ENCODE assay signal across 9 cellular contexts in genomic region chr19:41223431-41224234, GRCh38. TPM values are rescaled to one million over a fixed set of nuclear protein-coding genes. Genes with fewer than 3 reads are reported as not detected.
DNase-seq lines count a peak whose midpoint lies in the region; ATAC-seq and TF ChIP-seq lines count a peak whose summit lies in the region.
"Had no signal": no experiment of that assay in that cellular context is flagged by ENCODE, and none has a peak within 500 bp of the region (broad histone marks: within the 10 kb centered on the region; RNA-seq: fewer than 3 reads in every experiment).

No MANE protein-coding gene starts in this region.

- H3F3A ChIP-seq in SK-N-SH (replicated peaks; ENCODE audit: insufficient read depth): peaks cover 55% of the 10 kb centered on the region

- 16% methylated on average over 8 of the region's 8 CpGs for WGBS in SK-N-SH (ENCODE audit: low lambda C conversion rate)

- H3K4me2 ChIP-seq in SK-N-SH: peak overlapping the region; percentile 87

- H2AFZ ChIP-seq in SK-N-SH (ENCODE audit: low read depth): no peak overlapping the region

- peak overlapping the region; percentile 63 for H3K9ac ChIP-seq in SK-N-SH

- TF ChIP-seq RAD21 in SK-N-SH (IDR thresholded peaks at IDR 0.05; ENCODE audit: low read length): no peak

- H3K36me3 ChIP-seq in SK-N-SH (replicated peaks in 1 of 2; ENCODE audit: control insufficient read depth in 1 of 2, insufficient read depth in 2 of 2, low read length in 1 of 2): peaks cover 0 to 32% of the 10 kb centered on the region in 2 experiments

- H3K27me3 ChIP-seq in SK-N-SH (ENCODE audit: insufficient read depth): no peaks in the 10 kb centered on the region

- peak overlapping the region in 1 of 2 experiments; percentile 42; a peak in 2 of 4 replicates for H3K4me3 ChIP-seq in SK-N-SH (ENCODE audit: low read depth in 2 of 2, low read length in 1 of 2)
- H3K4me3 ChIP-seq in fibroblast of mammary gland (ENCODE audit: control insufficient read depth, low read depth, low read length): peak overlapping the region; percentile 26
- peak overlapping the region; percentile 23 for H3K4me3 ChIP-seq in retinal pigment epithelial cell (ENCODE audit: low read length)

- peaks cover 0 to 30% of the 10 kb centered on the region in 2 experiments; a peak in 2 of 4 replicates for H3K4me1 ChIP-seq in SK-N-SH (ENCODE audit: control insufficient read depth in 1 of 2, insufficient read depth in 2 of 2, low read depth in 1 of 2, low read length in 1 of 2)

- CTCF ChIA-PET in SK-N-SH (lab: Yijun Ruan, JAX): interaction anchor here (1.7 to 2.1 kb wide), 2 partner anchors 19 kb away, joined by 3 to 5 read pairs; no protein-coding TSS in a partner anchor

- peaks cover 87% of the 10 kb centered on the region for H3K79me2 ChIP-seq in SK-N-SH (ENCODE audit: insufficient read depth)

- no peaks in the 10 kb centered on the region for H4K20me1 ChIP-seq in SK-N-SH (ENCODE audit: insufficient read depth)

- TF ChIP-seq EP300 in SK-N-SH (IDR thresholded peaks at IDR 0.05; ENCODE audit: borderline replicate concordance in 1 of 2, low read depth in 1 of 2, low read length in 1 of 2): peak in 1 of 2 experiments; percentile 97; a peak in 2 of 4 replicates

- TF ChIP-seq CTCF in SK-N-SH (IDR thresholded peaks at IDR 0.05) (no peak), fibroblast of mammary gland (conservative IDR thresholded peaks at IDR 0.05; ENCODE audit: control insufficient read depth, insufficient read depth, low read depth, low read length) (no peak), retinal pigment epithelial cell (conservative IDR thresholded peaks at IDR 0.05; ENCODE audit: low read depth, low read length) (no peak)

- H3K9me2 ChIP-seq in SK-N-SH: no peaks in the 10 kb centered on the region

- peak; percentile 87 for DNase-seq in GM03348 (ENCODE audit: low spot score)
- DNase-seq in SK-N-SH: no peak
- DNase-seq in fibroblast of mammary gland (ENCODE audit: low read depth): peak; percentile 89
- peak; percentile 89 for DNase-seq in retinal pigment epithelial cell (ENCODE audit: low read depth)
- no peak for DNase-seq in GM19238 (ENCODE audit: insufficient read length, low spot score)
- DNase-seq in retina: no peak
- DNase-seq: stimulated activated CD4-positive, alpha-beta T cell treated with anti-CD3 and anti-CD28 coated beads, Interleukin-2, amount 100 ng/mL, for 48 hours had no signal

- peak overlapping the region in 1 of 2 experiments; percentile 96; a peak in 2 of 4 replicates for H3K27ac ChIP-seq in SK-N-SH (ENCODE audit: low read depth in 2 of 2, low read length in 1 of 2)

- no peaks in the 10 kb centered on the region for H3K9me3 ChIP-seq in SK-N-SH

- POLR2A ChIA-PET in SK-N-SH (lab: Yijun Ruan, JAX): no interaction called here

- ATAC-seq in HG03097 (IDR thresholded peaks at IDR 0.05; ENCODE audit: low FRiP score, unreplicated experiment): no peak
- no peak for ATAC-seq in GM21447 (IDR thresholded peaks at IDR 0.05; ENCODE audit: unreplicated experiment)

TF ChIP-seq in SK-N-SH, 30 proteins besides CTCF, POLR2A, EP300 and RAD21 (continues in another document):
- TF ChIP-seq TEAD4 (IDR thresholded peaks at IDR 0.05; ENCODE audit: borderline replicate concordance, insufficient read depth): peak; percentile 99
- no peak for TF ChIP-seq USF2 (IDR thresholded peaks at IDR 0.05; ENCODE audit: borderline replicate concordance, low read depth, low read length)
- no peak for TF ChIP-seq NRF1 (IDR thresholded peaks at IDR 0.05; ENCODE audit: low read depth, low read length)
- TF ChIP-seq IRF3 (IDR thresholded peaks at IDR 0.05; ENCODE audit: low read depth, low read length): no peak
- TF ChIP-seq TCF12 (IDR thresholded peaks at IDR 0.05): peak; percentile 94
- no peak for TF ChIP-seq ELF1 (IDR thresholded peaks at IDR 0.05)
- peak; percentile 58 for TF ChIP-seq PBX3 (IDR thresholded peaks at IDR 0.05)
- peak; percentile 100 for TF ChIP-seq FOSL2 (IDR thresholded peaks at IDR 0.05; ENCODE audit: borderline replicate concordance, low read depth)
- peak; percentile 80; the same call in 1 of the 2 replicates for TF ChIP-seq POLR2AphosphoS5 (IDR thresholded peaks at IDR 0.05; ENCODE audit: low read depth, low read length)
- TF ChIP-seq YY1 (IDR thresholded peaks at IDR 0.05; ENCODE audit: low read depth): 0 out of 2 replicates have a peak, but pooled peaks have one; percentile 14
- TF ChIP-seq CHD2 (IDR thresholded peaks at IDR 0.05; ENCODE audit: low read length, partially characterized antibody): no peak
- TF ChIP-seq USF1 (IDR thresholded peaks at IDR 0.05; ENCODE audit: borderline replicate concordance, low read depth): no peak
- TF ChIP-seq GABPA (IDR thresholded peaks at IDR 0.05; ENCODE audit: low read depth): no peak
- no peak for TF ChIP-seq EZH2phosphoT487 (IDR thresholded peaks at IDR 0.05; ENCODE audit: borderline replicate concordance, low read depth)
- peak; percentile 98 for TF ChIP-seq MAX (IDR thresholded peaks at IDR 0.05; ENCODE audit: low read depth)
- peak; percentile 76 for TF ChIP-seq NFIC (IDR thresholded peaks at IDR 0.05; ENCODE audit: borderline replicate concordance)
- no peak for TF ChIP-seq SMC3 (IDR thresholded peaks at IDR 0.05; ENCODE audit: low read depth, low read length)
- peak; percentile 77; the same call in 1 of the 2 replicates for TF ChIP-seq ZBTB33 (IDR thresholded peaks at IDR 0.05; ENCODE audit: borderline replicate concordance, low read depth)
- TF ChIP-seq TAF1 (IDR thresholded peaks at IDR 0.05; ENCODE audit: borderline replicate concordance, low read depth, low read length): peak; percentile 69
- no peak for TF ChIP-seq MEF2A (IDR thresholded peaks at IDR 0.05; ENCODE audit: borderline replicate concordance, low read depth)

RNA-seq across cellular contexts. Expression of gene AXL, which starts 4.6 kb away (rescaled TPM):
- 78.8 and 82.6 TPM in 2 replicates for polyA plus RNA-seq in SK-N-SH (2012; rRNA removed)
- 47.4 and 58.0 TPM in 2 replicates for polyA plus RNA-seq in SK-N-SH (2012; cell fraction: cytosol; rRNA removed)
- polyA plus RNA-seq in SK-N-SH (2012; cell fraction: nucleus; rRNA removed): 71.7 and 77.3 TPM in 2 replicates

RNA-seq across cellular contexts. Expression of gene CYP2S1, which starts 30.6 kb away (rescaled TPM):
- 0.50 and 0.67 TPM in 2 replicates for polyA plus RNA-seq in SK-N-SH (2012; rRNA removed)
- 0.67 and 0.73 TPM in 2 replicates for polyA plus RNA-seq in SK-N-SH (2012; cell fraction: cytosol; rRNA removed)
- polyA plus RNA-seq in SK-N-SH (2012; cell fraction: nucleus; rRNA removed): 0.98 and 0.99 TPM in 2 replicates

RNA-seq across cellular contexts. Expression of gene HNRNPUL1, which starts 40.5 kb away (rescaled TPM):
- polyA plus RNA-seq in SK-N-SH (2012; rRNA removed): 34.2 and 41.5 TPM in 2 replicates
- polyA plus RNA-seq in SK-N-SH (2012; cell fraction: cytosol; rRNA removed): 32.5 and 33.9 TPM in 2 replicates
- polyA plus RNA-seq in SK-N-SH (2012; cell fraction: nucleus; rRNA removed): 35.8 and 43.2 TPM in 2 replicates

Comparison
In these comparisons a context has a peak if more than half of its experiments do, and no peak if none do; other contexts are left out.
1. DNase-seq: peak in GM03348 (single experiment), fibroblast of mammary gland (single experiment) and retinal pigment epithelial cell (single experiment); none in SK-N-SH (single experiment), GM19238 (single experiment) and retina (single experiment).